32 cellular contexts compared by ENCODE assay signal in the genomic region with DNA sequence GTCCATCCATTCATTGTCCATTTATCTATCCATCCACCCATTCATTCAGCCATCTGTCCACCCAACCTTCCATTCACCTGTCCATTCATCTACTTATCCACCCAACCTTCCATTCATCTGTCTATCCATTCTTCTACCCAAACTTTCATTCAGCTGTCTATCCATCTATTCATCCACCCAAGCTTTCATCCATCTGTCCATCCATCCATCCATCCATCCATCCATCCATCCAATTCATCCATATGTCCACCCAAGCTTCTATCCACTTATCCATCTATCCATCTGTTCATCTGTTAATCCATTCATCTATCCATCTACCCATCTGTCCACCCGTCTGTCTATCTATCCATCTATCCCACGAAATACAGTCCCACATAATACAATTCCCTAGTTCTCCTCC.
"Had no signal": no experiment of that assay in that cellular context is flagged by ENCODE, and none has a peak within 500 bp of the region (broad histone marks: within the 10 kb centered on the region; RNA-seq: fewer than 3 reads in every experiment).

No MANE protein-coding gene starts in this region.

- H3K36me3 ChIP-seq: brain microvascular endothelial cell, esophagus muscularis mucosa, gastrocnemius medialis, heart left ventricle, WERI-Rb-1 had no signal

- H3K27me3 ChIP-seq: brain microvascular endothelial cell, dorsolateral prefrontal cortex, esophagus muscularis mucosa, gastrocnemius medialis, heart left ventricle had no signal

- H3K27ac Mint-ChIP-seq: activated B cell treated with CpG ODN at 0.5 μM for 24 hours; activated CD8-positive, alpha-beta T cell treated with anti-CD3 and anti-CD28 coated beads for 36 hours; activated naive CD8-positive, alpha-beta T cell; activated T-helper 17 cell treated with anti-CD3 and anti-CD28 coated beads, Interleukin-2, amount 50 U/mL, for 72 hours; dendritic cell treated with granulocyte-macrophage colony-stimulating factor and Interleukin-4, amounts not matched to agents 40 ng/mL and 50 ng/mL, for 4 days; T-helper 2 cell treated with Interferon-gamma antibody and Interleukin-4, amounts not matched to agents 5 μg/mL and 100 μg/mL, for 36 hours had no signal

- H3K36me3 Mint-ChIP-seq: activated naive CD8-positive, alpha-beta T cell had no signal

- H3K4me1 ChIP-seq: foreskin keratinocyte had no signal

- H3K4me3 ChIP-seq: coronary artery, dorsolateral prefrontal cortex, esophagus muscularis mucosa, gastrocnemius medialis, heart left ventricle had no signal

- H3K27me3 Mint-ChIP-seq: activated CD8-positive, alpha-beta T cell treated with anti-CD3 and anti-CD28 coated beads for 36 hours; activated naive CD8-positive, alpha-beta T cell; activated T-helper 17 cell treated with anti-CD3 and anti-CD28 coated beads, Interleukin-2, amount 50 U/mL, for 72 hours; central memory CD8-positive, alpha-beta T cell had no signal

- ATAC-seq: activated CD4-positive, CD25-positive, alpha-beta regulatory T cell treated with anti-CD3 and anti-CD28 coated beads, Interleukin-2, amount 50 U/mL, for 24 hours; activated CD8-positive, alpha-beta T cell treated with anti-CD3 and anti-CD28 coated beads for 36 hours; activated T-cell treated with anti-CD3 and anti-CD28 coated beads, Interleukin-2, amount 50 U/mL, for 4 hours; activated T-helper 17 cell treated with anti-CD3 and anti-CD28 coated beads, Interleukin-2, amount 50 U/mL, for 72 hours; foreskin keratinocyte; gastrocnemius medialis; heart left ventricle had no signal

- H3K9me3 ChIP-seq: gastrocnemius medialis had no signal

- H3K4me3 Mint-ChIP-seq: activated B cell treated with CpG ODN at 0.5 μM for 24 hours; activated CD8-positive, alpha-beta T cell treated with anti-CD3 and anti-CD28 coated beads for 36 hours; activated naive CD8-positive, alpha-beta T cell; activated T-cell treated with anti-CD3 and anti-CD28 coated beads, Interleukin-2, amount 50 U/mL, for 4 hours; activated T-helper 17 cell treated with anti-CD3 and anti-CD28 coated beads, Interleukin-2, amount 50 U/mL, for 72 hours; central memory CD8-positive, alpha-beta T cell; dendritic cell treated with granulocyte-macrophage colony-stimulating factor and Interleukin-4, amounts not matched to agents 40 ng/mL and 50 ng/mL, for 4 days; T-helper 2 cell treated with Interferon-gamma antibody and Interleukin-4, amounts not matched to agents 5 μg/mL and 100 μg/mL, for 36 hours had no signal

- DNase-seq: activated B cell treated with CpG ODN at 0.5 μM for 24 hours; activated CD4-positive, alpha-beta T cell treated with anti-CD3 and anti-CD28 coated beads for 48 hours; activated CD4-positive, alpha-beta T cell treated with anti-CD3 and anti-CD28 coated beads, Interleukin-2, amount 50 U/mL, for 1 hour; activated CD4-positive, alpha-beta T cell treated with anti-CD3 and anti-CD28 coated beads, Interleukin-2, amount 50 U/mL, for 48 hours; activated CD8-positive, alpha-beta memory T cell treated with anti-CD3 and anti-CD28 coated beads for 24 hours; activated CD8-positive, alpha-beta T cell treated with anti-CD3 and anti-CD28 coated beads for 36 hours; activated effector memory CD4-positive, alpha-beta T cell treated with Interleukin-2 at 50 U/mL for 16 hours; activated gamma-delta T cell treated with Interleukin-2 at 50 U/mL for 16 hours; activated naive CD4-positive, alpha-beta T cell treated with anti-CD3 and anti-CD28 coated beads, Interleukin-2, amount 50 U/mL, for 16 hours; activated naive CD4-positive, alpha-beta T cell treated with Interleukin-2 at 50 U/mL for 16 hours; activated T-cell treated with anti-CD3 and anti-CD28 coated beads, Interleukin-2, amount 50 U/mL, for 4 hours; amniotic stem cell; anterior cingulate cortex; brain microvascular endothelial cell; dorsolateral prefrontal cortex; effector memory CD4-positive, alpha-beta T cell; erythroblast; foreskin keratinocyte; gastrocnemius medialis; glutamatergic neuron; heart left ventricle; T1000; WERI-Rb-1 had no signal

- FAIRE-seq: astrocyte had no signal

- H3K27ac ChIP-seq: brain microvascular endothelial cell, coronary artery, dorsolateral prefrontal cortex, esophagus muscularis mucosa, foreskin keratinocyte, gastrocnemius medialis, heart left ventricle, WERI-Rb-1 had no signal

- H3K9me3 Mint-ChIP-seq: activated B cell treated with CpG ODN at 0.5 μM for 24 hours; activated CD8-positive, alpha-beta T cell treated with anti-CD3 and anti-CD28 coated beads for 36 hours; activated T-helper 17 cell treated with anti-CD3 and anti-CD28 coated beads, Interleukin-2, amount 50 U/mL, for 72 hours; central memory CD8-positive, alpha-beta T cell had no signal
